In the genomic region with DNA sequence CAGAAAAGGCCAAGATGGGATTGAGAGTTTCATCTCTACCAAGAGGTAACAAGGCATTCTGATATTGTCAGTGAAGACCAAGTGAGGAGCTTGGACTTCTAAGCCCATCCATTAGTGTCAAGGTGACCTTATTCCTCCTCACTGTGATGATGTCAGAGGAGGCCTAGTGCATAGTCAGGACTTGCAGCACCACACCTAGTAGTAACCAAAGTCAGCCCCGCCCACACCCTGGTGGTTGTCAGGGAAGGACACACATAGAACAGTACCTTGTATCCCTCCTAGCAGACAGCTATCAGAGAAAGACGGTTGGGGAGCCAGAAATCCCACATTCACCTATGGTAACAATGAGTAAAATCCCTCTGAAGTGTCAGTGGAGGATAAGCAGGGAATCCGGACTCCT, we compare ENCODE assay signal across 19 cellular contexts.
DNase-seq lines count a peak whose midpoint lies in the region; ATAC-seq and TF ChIP-seq lines count a peak whose summit lies in the region.
"Had no signal": no experiment of that assay in that cellular context is flagged by ENCODE, and none has a peak within 500 bp of the region (broad histone marks: within the 10 kb centered on the region; RNA-seq: fewer than 3 reads in every experiment).

No MANE protein-coding gene starts in this region.

- TF ChIP-seq CTCF in RWPE1 (conservative IDR thresholded peaks at IDR 0.05; ENCODE audit: low read depth) (no peak), fibroblast of mammary gland (conservative IDR thresholded peaks at IDR 0.05; ENCODE audit: control insufficient read depth, insufficient read depth, low read depth, low read length) (no peak), transverse colon (IDR thresholded peaks at IDR 0.05) (no peak)

- H3K4me3 ChIP-seq in fibroblast of mammary gland (ENCODE audit: control insufficient read depth, low read depth, low read length): no peak overlapping the region
- H3K4me3 ChIP-seq in transverse colon: no peak overlapping the region
- H3K4me3 ChIP-seq: HAP-1, heart left ventricle, smooth muscle cell had no signal

- H3K4me1 ChIP-seq in transverse colon: no peaks in the 10 kb centered on the region
- H3K4me1 ChIP-seq: HAP-1 had no signal

- no peak for TF ChIP-seq POLR2A in transverse colon (IDR thresholded peaks at IDR 0.05)

- H3K4me3 Mint-ChIP-seq in stimulated activated naive CD8-positive, alpha-beta T cell treated with anti-CD3 and anti-CD28 coated beads, Interleukin-15, amount 100 ng/mL, for 72 hours: no peak overlapping the region
- H3K4me3 Mint-ChIP-seq: CD8-positive, alpha-beta T cell; effector memory CD8-positive, alpha-beta T cell had no signal

- H3K27ac ChIP-seq in RWPE1 (no peak overlapping the region), transverse colon (no peak overlapping the region)
- H3K27ac ChIP-seq: heart left ventricle had no signal

- CTCF ChIA-PET in RWPE1 (lab: Yijun Ruan, JAX): no interaction called here

- no peaks in the 10 kb centered on the region for H3K9me3 ChIP-seq in transverse colon
- H3K9me3 ChIP-seq: HAP-1 had no signal

- intact Hi-C loops in transverse colon (cut with DNase I; ENCODE audit: low total_unique reads): no loop called here

- no peaks in the 10 kb centered on the region for H3K27me3 Mint-ChIP-seq in stimulated activated naive CD8-positive, alpha-beta T cell treated with anti-CD3 and anti-CD28 coated beads, Interleukin-15, amount 100 ng/mL, for 72 hours
- H3K27me3 Mint-ChIP-seq: effector memory CD8-positive, alpha-beta T cell had no signal

- no peaks in the 10 kb centered on the region for H3K9me3 Mint-ChIP-seq in stimulated activated naive CD8-positive, alpha-beta T cell treated with anti-CD3 and anti-CD28 coated beads, Interleukin-15, amount 100 ng/mL, for 72 hours
- H3K9me3 Mint-ChIP-seq: CD8-positive, alpha-beta T cell; effector memory CD8-positive, alpha-beta T cell had no signal

- ATAC-seq in stimulated activated naive CD8-positive, alpha-beta T cell treated with anti-CD3 and anti-CD28 coated beads, Interleukin-15, Interleukin-2, amounts not matched to agents 100 U/mL and 50 U/mL, for 24 hours: peak; percentile 36
- ATAC-seq in stimulated activated naive CD8-positive, alpha-beta T cell treated with anti-CD3 and anti-CD28 coated beads, Interleukin-15, amount 100 ng/mL, for 72 hours: no peak
- no peak for ATAC-seq in GM19351 (IDR thresholded peaks at IDR 0.05; ENCODE audit: unreplicated experiment)
- ATAC-seq: CD8-positive, alpha-beta T cell; effector memory CD8-positive, alpha-beta T cell; heart left ventricle; Right ventricle myocardium inferior had no signal

- 93 to 100% methylated on average over 1 to 3 of the region's 3 CpGs for WGBS in transverse colon (ENCODE audit: low coverage in 1 of 2), 2 donors

- POLR2A ChIA-PET in RWPE1 (lab: Yijun Ruan, JAX; ENCODE audit: low non-redundant PET): no interaction called here

- in situ Hi-C loops in transverse colon (cut with MboI; ENCODE audit: low pct_ligation_motif_present in 1 of 4, low pct_unique_long_range_greater_than_20kb in 1 of 4, low sequenced_read_pairs in 3 of 4) (no loop called here), KBM-7 (cut with MboI; ENCODE audit: low pct_unique_long_range_greater_than_20kb, low sequenced_read_pairs) (no loop called here)

- H3K27ac Mint-ChIP-seq in stimulated activated naive CD8-positive, alpha-beta T cell treated with anti-CD3 and anti-CD28 coated beads, Interleukin-15, amount 100 ng/mL, for 72 hours: no peak overlapping the region
- H3K27ac Mint-ChIP-seq: CD8-positive, alpha-beta T cell; effector memory CD8-positive, alpha-beta T cell had no signal

- TF ChIP-seq EP300 in transverse colon (IDR thresholded peaks at IDR 0.05; ENCODE audit: low read depth): no peak

- peaks cover 5% of the 10 kb centered on the region for H3K4me1 Mint-ChIP-seq in stimulated activated naive CD8-positive, alpha-beta T cell treated with anti-CD3 and anti-CD28 coated beads, Interleukin-15, amount 100 ng/mL, for 72 hours

- no peaks in the 10 kb centered on the region for H3K27me3 ChIP-seq in transverse colon
- H3K27me3 ChIP-seq: heart left ventricle had no signal

- peaks cover 0 to 5% (median 0%) of the 10 kb centered on the region in 4 donors for H3K36me3 ChIP-seq in transverse colon
- H3K36me3 ChIP-seq: HAP-1 had no signal

- DNase-seq in stimulated activated naive CD8-positive, alpha-beta T cell treated with anti-CD3 and anti-CD28 coated beads, Interleukin-15, Interleukin-2, amounts not matched to agents 100 U/mL and 50 U/mL, for 24 hours: peak; percentile 19
- no peak for DNase-seq in stimulated activated naive CD8-positive, alpha-beta T cell treated with anti-CD3 and anti-CD28 coated beads, Interleukin-15, amount 100 ng/mL, for 72 hours
- peak; percentile 28 for DNase-seq in RWPE1 (ENCODE audit: low spot score)
- DNase-seq in fibroblast of mammary gland (ENCODE audit: low read depth): peak; percentile 2
- peak; percentile 27 for DNase-seq in transverse colon
- DNase-seq in occipital lobe (lab: John Stamatoyannopoulos, UW): no peak
- DNase-seq in KBM-7: no peak
- DNase-seq: activated CD4-positive, CD25-positive, alpha-beta regulatory T cell; activated gamma-delta T cell treated with Interleukin-2 at 50 U/mL for 16 hours; CD8-positive, alpha-beta T cell; effector memory CD8-positive, alpha-beta T cell; heart left ventricle; NCI-H2107; NCI-H510A treated with DMSO at 0.1 percent for 48 hours; T1000 had no signal

Comparison
In these comparisons a context has a peak if more than half of its experiments do, and no peak if none do; other contexts are left out.
1. DNase-seq: peak in stimulated activated naive CD8-positive, alpha-beta T cell treated with anti-CD3 and anti-CD28 coated beads, Interleukin-15, Interleukin-2, amounts not matched to agents 100 U/mL and 50 U/mL, for 24 hours (single experiment), RWPE1 (single experiment), fibroblast of mammary gland (single experiment) and transverse colon (single experiment); none in stimulated activated naive CD8-positive, alpha-beta T cell treated with anti-CD3 and anti-CD28 coated beads, Interleukin-15, amount 100 ng/mL, for 72 hours (0 of 2), occipital lobe (single experiment) and KBM-7 (single experiment).